Comparison of ENCODE assay signal across 18 cellular contexts in the genomic region with DNA sequence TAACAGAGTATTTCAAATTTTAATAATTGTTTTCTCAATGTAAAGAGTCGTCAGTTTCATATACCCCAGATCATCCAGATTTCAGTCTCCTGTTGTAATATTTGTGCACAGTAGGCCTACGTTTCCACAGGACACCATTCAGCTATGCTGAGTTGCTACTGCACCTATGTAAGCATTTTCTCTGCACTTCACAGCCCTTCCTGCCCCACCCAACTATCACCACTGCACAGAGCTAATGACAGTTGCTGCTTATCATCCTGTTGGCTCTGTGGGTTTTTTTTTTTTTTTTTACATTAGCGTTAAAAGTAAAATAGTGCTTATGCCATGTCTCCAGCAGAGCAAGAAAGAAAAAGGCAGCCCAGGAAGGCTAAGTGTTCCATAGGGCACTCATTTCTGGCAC. TPM values are rescaled to one million over a fixed set of nuclear protein-coding genes. Genes with fewer than 3 reads are reported as not detected.
DNase-seq lines count a peak whose midpoint lies in the region; ATAC-seq and TF ChIP-seq lines count a peak whose summit lies in the region.
"Had no signal": no experiment of that assay in that cellular context is flagged by ENCODE, and none has a peak within 500 bp of the region (broad histone marks: within the 10 kb centered on the region; RNA-seq: fewer than 3 reads in every experiment).

No MANE protein-coding gene starts in this region.

- DNase-seq in NCI-H2107 treated with DMSO at 0.1 percent for 48 hours (lab: John Stamatoyannopoulos, UW; ENCODE audit: unreplicated experiment) (peak; percentile 67), NCI-H2107 (lab: John Stamatoyannopoulos, UW) (no peak), T follicular helper cell (ENCODE audit: low read depth) (peak; percentile 27), type B pancreatic cell (ENCODE audit: extremely low spot score, unreplicated experiment) (no peak), Caco-2 (no peak), occipital lobe (lab: John Stamatoyannopoulos, UW) (no peak)
- peak in 9 of 10 experiments; percentile 15 to 53 (median 29) for DNase-seq in CD4-positive, alpha-beta T cell
- DNase-seq in activated naive CD8-positive, alpha-beta T cell treated with anti-CD3 and anti-CD28 coated beads, Interleukin-2, amount 50 U/mL, for 24 hours, result no peak
- DNase-seq: adrenal gland, caudate nucleus, foreskin melanocyte, NCI-H1048, NCI-H510A, SW 1271 had no signal

- POLR2A ChIA-PET in CD4-positive, alpha-beta T cell (lab: Charles Lee), result interaction anchor here (0.8 to 1.7 kb wide), 8 partner anchors 8 to 44 kb away, joined by 3 to 32 read pairs (median 4); a partner anchor contains a TSS
- POLR2A ChIA-PET in Caco-2 (lab: Charles Lee), result no interaction called here

- no peaks in the 10 kb centered on the region for H3K36me3 ChIP-seq in Caco-2 (ENCODE audit: control insufficient read depth, insufficient read depth, low read length)
- H3K36me3 ChIP-seq: adrenal gland had no signal

- peak overlapping the region; percentile 68 for H3K4me3 Mint-ChIP-seq in CD4-positive, alpha-beta T cell
- H3K4me3 Mint-ChIP-seq in activated naive CD8-positive, alpha-beta T cell treated with anti-CD3 and anti-CD28 coated beads, Interleukin-2, amount 50 U/mL, for 24 hours, result no peak overlapping the region
- H3K4me3 Mint-ChIP-seq in type B pancreatic cell, result no peak overlapping the region
- no peak overlapping the region for H3K4me3 Mint-ChIP-seq in Caco-2 (ENCODE audit: unreplicated experiment)
- H3K4me3 Mint-ChIP-seq: IgD-negative memory B cell, neural crest cell had no signal

- H3K9me3 Mint-ChIP-seq in CD4-positive, alpha-beta T cell, result no peaks in the 10 kb centered on the region
- no peaks in the 10 kb centered on the region for H3K9me3 Mint-ChIP-seq in activated naive CD8-positive, alpha-beta T cell treated with anti-CD3 and anti-CD28 coated beads, Interleukin-2, amount 50 U/mL, for 24 hours
- H3K9me3 Mint-ChIP-seq in type B pancreatic cell (no peaks in the 10 kb centered on the region), Caco-2 (ENCODE audit: unreplicated experiment) (no peaks in the 10 kb centered on the region)
- H3K9me3 Mint-ChIP-seq: IgD-negative memory B cell, neural crest cell had no signal

- H3K4me3 ChIP-seq in Caco-2 (ENCODE audit: low read depth, low read length), result no peak overlapping the region
- H3K4me3 ChIP-seq: adrenal gland had no signal

- H3K27ac ChIP-seq in CD4-positive, alpha-beta T cell (ENCODE audit: low read depth, low read length), result no peak overlapping the region
- H3K27ac ChIP-seq: adrenal gland had no signal

- H3K27ac Mint-ChIP-seq in CD4-positive, alpha-beta T cell, result peak overlapping the region; percentile 55
- no peak overlapping the region for H3K27ac Mint-ChIP-seq in activated naive CD8-positive, alpha-beta T cell treated with anti-CD3 and anti-CD28 coated beads, Interleukin-2, amount 50 U/mL, for 24 hours
- H3K27ac Mint-ChIP-seq in type B pancreatic cell (no peak overlapping the region), Caco-2 (ENCODE audit: unreplicated experiment) (no peak overlapping the region)
- H3K27ac Mint-ChIP-seq: IgD-negative memory B cell had no signal

- no peaks in the 10 kb centered on the region for H3K36me3 Mint-ChIP-seq in CD4-positive, alpha-beta T cell (ENCODE audit: low read depth)
- H3K36me3 Mint-ChIP-seq in activated naive CD8-positive, alpha-beta T cell treated with anti-CD3 and anti-CD28 coated beads, Interleukin-2, amount 50 U/mL, for 24 hours (ENCODE audit: low read depth), result no peaks in the 10 kb centered on the region
- no peaks in the 10 kb centered on the region for H3K36me3 Mint-ChIP-seq in type B pancreatic cell
- H3K36me3 Mint-ChIP-seq in Caco-2 (ENCODE audit: insufficient read depth, unreplicated experiment), result no peaks in the 10 kb centered on the region
- H3K36me3 Mint-ChIP-seq: IgD-negative memory B cell had no signal

- ATAC-seq in CD4-positive, alpha-beta T cell (ENCODE audit: poor library complexity), result peak; percentile 99
- peak; percentile 43 for ATAC-seq in activated naive CD8-positive, alpha-beta T cell treated with anti-CD3 and anti-CD28 coated beads, Interleukin-2, amount 50 U/mL, for 24 hours
- ATAC-seq: Panc1 had no signal

- CTCF ChIA-PET in CD4-positive, alpha-beta T cell (lab: Charles Lee), result interaction anchor here (0.6 to 1.2 kb wide), 4 partner anchors 16 to 423 kb away, joined by 3 to 8 read pairs (median 4); a partner anchor contains a TSS
- CTCF ChIA-PET in Caco-2 (lab: Charles Lee), result no interaction called here

- H3K27me3 ChIP-seq in CD4-positive, alpha-beta T cell (ENCODE audit: control insufficient read depth, insufficient read depth, low read length), result no peaks in the 10 kb centered on the region
- no peaks in the 10 kb centered on the region for H3K27me3 ChIP-seq in Caco-2 (replicated peaks; ENCODE audit: control insufficient read depth, insufficient read depth, low read length)
- H3K27me3 ChIP-seq: adrenal gland had no signal

- no peak for TF ChIP-seq CTCF in CD4-positive, alpha-beta T cell (IDR thresholded peaks at IDR 0.05)
- TF ChIP-seq CTCF in type B pancreatic cell (conservative IDR thresholded peaks at IDR 0.05), result no peak
- TF ChIP-seq CTCF in Caco-2 (IDR thresholded peaks at IDR 0.05; ENCODE audit: insufficient read depth in 1 of 2, low read depth in 1 of 2, low read length in 1 of 2, severe bottlenecking in 1 of 2, unreplicated experiment in 1 of 2), result no peak

- peaks cover 50% of the 10 kb centered on the region for H3K4me1 Mint-ChIP-seq in CD4-positive, alpha-beta T cell (ENCODE audit: low read depth)
- peaks cover 25% of the 10 kb centered on the region for H3K4me1 Mint-ChIP-seq in activated naive CD8-positive, alpha-beta T cell treated with anti-CD3 and anti-CD28 coated beads, Interleukin-2, amount 50 U/mL, for 24 hours
- peaks cover 5% of the 10 kb centered on the region for H3K4me1 Mint-ChIP-seq in type B pancreatic cell (ENCODE audit: unreplicated experiment)
- H3K4me1 Mint-ChIP-seq in Caco-2 (ENCODE audit: low read depth, unreplicated experiment), result peaks cover 5% of the 10 kb centered on the region
- H3K4me1 Mint-ChIP-seq: neural crest cell had no signal

- no peaks in the 10 kb centered on the region for H3K27me3 Mint-ChIP-seq in CD4-positive, alpha-beta T cell
- no peaks in the 10 kb centered on the region for H3K27me3 Mint-ChIP-seq in activated naive CD8-positive, alpha-beta T cell treated with anti-CD3 and anti-CD28 coated beads, Interleukin-2, amount 50 U/mL, for 24 hours
- H3K27me3 Mint-ChIP-seq in type B pancreatic cell (no peaks in the 10 kb centered on the region), Caco-2 (ENCODE audit: insufficient read depth, unreplicated experiment) (no peaks in the 10 kb centered on the region)
- H3K27me3 Mint-ChIP-seq: IgD-negative memory B cell had no signal

- BruUV-seq in Caco-2 (replicated peaks; lab: Mats Ljungman, UMichigan), result no TSS peak

- H3K9me3 ChIP-seq in CD4-positive, alpha-beta T cell (ENCODE audit: control insufficient read depth, low read length), result no peaks in the 10 kb centered on the region
- no peaks in the 10 kb centered on the region for H3K9me3 ChIP-seq in Caco-2
- H3K9me3 ChIP-seq: adrenal gland had no signal

- H3K4me1 ChIP-seq in Caco-2, result no peaks in the 10 kb centered on the region
- H3K4me1 ChIP-seq: adrenal gland had no signal

- intact Hi-C loops in CD4-positive, alpha-beta T cell (cut with DNase I, micrococcal nuclease), result loop anchor here in 1 of 2 experiments (10.0 kb wide), 1 partner anchor 45 kb away; no protein-coding TSS in a partner anchor
- intact Hi-C loops in Caco-2 (cut with micrococcal nuclease; ENCODE audit: unreplicated experiment), result no loop called here

RNA-seq across cellular contexts. Expression of a gene that starts 5.9 kb away (rescaled TPM):
- total RNA-seq in CD4-positive, alpha-beta T cell, result not detected
- total RNA-seq in type B pancreatic cell (ENCODE audit: low replicate concordance), result not detected in 2 replicates
- total RNA-seq in Caco-2 (2022), result not detected in 2 replicates
- not detected for total RNA-seq in occipital lobe
- total RNA-seq: adrenal gland, lung microvascular endothelial cell, neural crest cell had no signal

RNA-seq across cellular contexts. Expression of a gene that starts 15.7 kb away (rescaled TPM):
- total RNA-seq in CD4-positive, alpha-beta T cell, result 10 to 100 TPM; 12.2 to 12.9 TPM
- total RNA-seq in type B pancreatic cell (ENCODE audit: low replicate concordance) (17.7 and 22.0 TPM in 2 replicates), Caco-2 (2022) (7.6 and 8.6 TPM in 2 replicates), occipital lobe (1.1 TPM)

Comparison
In these comparisons a context has a peak if more than half of its experiments do, and no peak if none do; other contexts are left out.
1. DNase-seq: peak in NCI-H2107 treated with DMSO at 0.1 percent for 48 hours (single experiment), CD4-positive, alpha-beta T cell (9 of 10) and T follicular helper cell (single experiment); none in NCI-H2107 (single experiment), activated naive CD8-positive, alpha-beta T cell treated with anti-CD3 and anti-CD28 coated beads, Interleukin-2, amount 50 U/mL, for 24 hours (single experiment), type B pancreatic cell (single experiment), Caco-2 (0 of 2) and occipital lobe (single experiment).